Comparison of ENCODE assay signal across 1 cellular context in genomic region chr7:74010407-74010806, GRCh38.
TF ChIP-seq lines count a peak whose summit lies in the region.

No MANE protein-coding gene starts in this region.

TF ChIP-seq in IMR-90, 13 proteins besides CTCF, POLR2A, EP300 and RAD21 (continued from another document):
- TF ChIP-seq USF2 (IDR thresholded peaks at IDR 0.05; ENCODE audit: low read depth, low read length) (no peak), MXI1 (IDR thresholded peaks at IDR 0.05; ENCODE audit: borderline replicate concordance, low read depth, low read length) (peak; percentile 39; the same call in 1 of the 2 replicates)
TF ChIP-seq in IMR-90: peak in this region for 2.
